Comparison of ENCODE assay signal across 26 cellular contexts in the genomic region with DNA sequence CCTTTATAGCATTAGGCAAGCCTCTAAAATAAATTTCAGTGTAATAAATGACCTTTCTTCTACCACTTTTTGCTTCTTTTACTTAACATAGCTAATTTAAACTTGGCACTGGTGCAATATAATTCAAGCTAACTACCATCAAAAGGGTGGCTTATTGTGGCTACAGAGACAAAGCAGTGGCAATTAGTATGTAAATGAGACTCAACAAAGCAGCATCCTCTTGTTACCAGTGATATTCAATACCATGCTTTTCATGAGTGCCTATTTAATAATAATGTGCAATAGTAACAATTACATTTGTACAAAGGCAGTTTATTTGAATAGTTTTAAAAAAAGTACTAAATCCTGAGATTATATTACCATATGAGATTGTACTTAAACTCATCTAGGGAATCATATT.
"Had no signal": no experiment of that assay in that cellular context is flagged by ENCODE, and none has a peak within 500 bp of the region (broad histone marks: within the 10 kb centered on the region; RNA-seq: fewer than 3 reads in every experiment).

No MANE protein-coding gene starts in this region.

- H3K27me3 Mint-ChIP-seq: activated CD4-positive, alpha-beta memory T cell treated with anti-CD3 and anti-CD28 coated beads, Interleukin-2, amount 10 ng/mL, durations not matched to agents 7 days and 5 days; activated CD4-positive, alpha-beta T cell treated with anti-CD3 and anti-CD28 coated beads for 36 hours; activated naive CD8-positive, alpha-beta T cell; activated T-helper 17 cell treated with anti-CD3 and anti-CD28 coated beads, Interleukin-2, amount 50 U/mL, for 72 hours; brain; central memory CD8-positive, alpha-beta T cell; T-cell had no signal

- H3K27me3 ChIP-seq: MG63 had no signal

- H3K27ac ChIP-seq: VCaP had no signal

- DNase-seq: activated CD4-positive, alpha-beta memory T cell treated with anti-CD3 and anti-CD28 coated beads, Interleukin-2, amount 10 ng/mL, durations not matched to agents 7 days and 5 days; activated CD4-positive, alpha-beta T cell treated with anti-CD3 and anti-CD28 coated beads for 36 hours; activated CD4-positive, alpha-beta T cell treated with anti-CD3 and anti-CD28 coated beads, Interleukin-2, amount 50 U/mL, for 1 hour; activated gamma-delta T cell; activated naive CD4-positive, alpha-beta T cell treated with anti-CD3 and anti-CD28 coated beads for 36 hours; activated T-cell treated with anti-CD3 and anti-CD28 coated beads for 4 hours; activated T-cell treated with anti-CD3 and anti-CD28 coated beads, Interleukin-2, amount 50 U/mL, for 48 hours; amygdala; MG63; MV-4-11; NCI-H1092 treated with DMSO at 0.1 percent for 48 hours; NCI-H1417 treated with DMSO at 0.1 percent for 48 hours; NCI-H1930; NCI-H2107; NCI-H446; NCI-H524; NCI-H748 treated with DMSO at 0.1 percent for 48 hours; SIG-M5; T-cell; T-helper 2 cell; T1000 had no signal

- ATAC-seq: activated CD4-positive, alpha-beta T cell treated with anti-CD3 and anti-CD28 coated beads for 36 hours; activated T-helper 17 cell treated with anti-CD3 and anti-CD28 coated beads, Interleukin-2, amount 50 U/mL, for 72 hours; T-cell had no signal

- H3K27ac Mint-ChIP-seq: activated CD4-positive, alpha-beta memory T cell treated with anti-CD3 and anti-CD28 coated beads, Interleukin-2, amount 10 ng/mL, durations not matched to agents 7 days and 5 days; activated CD4-positive, alpha-beta T cell treated with anti-CD3 and anti-CD28 coated beads for 36 hours; activated naive CD4-positive, alpha-beta T cell treated with anti-CD3 and anti-CD28 coated beads for 36 hours; activated naive CD8-positive, alpha-beta T cell; activated T-helper 17 cell treated with anti-CD3 and anti-CD28 coated beads, Interleukin-2, amount 50 U/mL, for 72 hours; T-cell had no signal

- H3K9me3 Mint-ChIP-seq: activated CD4-positive, alpha-beta memory T cell treated with anti-CD3 and anti-CD28 coated beads, Interleukin-2, amount 10 ng/mL, durations not matched to agents 7 days and 5 days; activated naive CD4-positive, alpha-beta T cell treated with anti-CD3 and anti-CD28 coated beads for 36 hours; activated T-helper 17 cell treated with anti-CD3 and anti-CD28 coated beads, Interleukin-2, amount 50 U/mL, for 72 hours; brain; central memory CD8-positive, alpha-beta T cell; T-cell had no signal

- H3K4me3 ChIP-seq: MG63 had no signal

- H3K4me1 Mint-ChIP-seq: activated T-helper 17 cell treated with anti-CD3 and anti-CD28 coated beads, Interleukin-2, amount 50 U/mL, for 72 hours had no signal

- H3K4me3 Mint-ChIP-seq: activated CD4-positive, alpha-beta memory T cell treated with anti-CD3 and anti-CD28 coated beads, Interleukin-2, amount 10 ng/mL, durations not matched to agents 7 days and 5 days; activated CD4-positive, alpha-beta T cell treated with anti-CD3 and anti-CD28 coated beads for 36 hours; activated naive CD4-positive, alpha-beta T cell treated with anti-CD3 and anti-CD28 coated beads for 36 hours; activated naive CD8-positive, alpha-beta T cell; activated T-helper 17 cell treated with anti-CD3 and anti-CD28 coated beads, Interleukin-2, amount 50 U/mL, for 72 hours; brain; central memory CD8-positive, alpha-beta T cell; T-cell had no signal
